In the genomic region with DNA sequence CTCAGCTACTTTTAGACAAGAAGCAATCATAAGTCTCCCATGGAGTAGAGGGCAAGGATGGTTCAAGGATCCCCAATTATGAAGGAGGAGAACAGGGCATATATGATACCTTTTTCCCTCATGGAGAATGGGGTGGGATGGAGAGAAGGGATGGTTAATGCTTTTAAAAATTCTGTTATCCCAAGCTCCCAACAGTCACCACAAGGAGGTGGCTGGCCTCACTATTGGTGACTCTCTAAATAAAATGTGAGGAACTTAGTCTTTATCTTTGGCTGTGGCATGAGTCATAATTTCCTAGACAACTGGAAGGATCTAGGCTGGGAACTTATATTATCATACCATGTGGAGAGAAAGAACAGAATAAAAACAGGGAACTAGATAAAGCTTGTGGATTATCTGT, we compare ENCODE assay signal across 16 cellular contexts.
DNase-seq lines count a peak whose midpoint lies in the region; ATAC-seq and TF ChIP-seq lines count a peak whose summit lies in the region.
"Had no signal": no experiment of that assay in that cellular context is flagged by ENCODE, and none has a peak within 500 bp of the region (broad histone marks: within the 10 kb centered on the region; RNA-seq: fewer than 3 reads in every experiment).

No MANE protein-coding gene starts in this region.

- H3K4me1 Mint-ChIP-seq in HFFc6 (ENCODE audit: low read depth) = peaks cover 24% of the 10 kb centered on the region

- H3K36me3 Mint-ChIP-seq in HFFc6 (ENCODE audit: low read depth) = peaks cover 12% of the 10 kb centered on the region
- H3K36me3 Mint-ChIP-seq: type B pancreatic cell had no signal

- no peak overlapping the region for H3K4me3 Mint-ChIP-seq in HFFc6
- H3K4me3 Mint-ChIP-seq: type B pancreatic cell had no signal

- no peak overlapping the region for H3K27ac Mint-ChIP-seq in HFFc6
- H3K27ac Mint-ChIP-seq: type B pancreatic cell had no signal

- no peaks in the 10 kb centered on the region; the same call in 1 of the 2 replicates for H3K9me3 Mint-ChIP-seq in HFFc6
- H3K9me3 Mint-ChIP-seq: type B pancreatic cell had no signal

- H3K27me3 Mint-ChIP-seq in HFFc6 (ENCODE audit: insufficient read depth) = no peaks in the 10 kb centered on the region; the same call in 1 of the 2 replicates

- ATAC-seq in GM21526 (IDR thresholded peaks at IDR 0.05; ENCODE audit: low FRiP score, unreplicated experiment) = no peak
- ATAC-seq: sciatic nerve had no signal

- peak; percentile 69 for TF ChIP-seq CTCF in HFFc6 (IDR thresholded peaks at IDR 0.05)

- DNase-seq in AG08396 (ENCODE audit: low spot score) (peak; percentile 27), HFFc6 (peak; percentile 77), astrocyte of the hippocampus (ENCODE audit: low read depth, low spot score) (peak; percentile 69), hepatic stellate cell (ENCODE audit: low spot score) (peak; percentile 42), COLO668 (lab: John Stamatoyannopoulos, UW; ENCODE audit: unreplicated experiment) (no peak), dermis blood vessel endothelial cell (no peak), NCI-H1092 (lab: John Stamatoyannopoulos, UW) (no peak)
- DNase-seq: activated naive CD4-positive, alpha-beta T cell treated with Interleukin-2 at 50 U/mL for 16 hours; effector memory CD4-positive, alpha-beta T cell; NCI-H187; NCI-H526; stimulated activated CD4-positive, alpha-beta T cell treated with anti-CD3 and anti-CD28 coated beads, Interleukin-4, amount 100 ng/mL, for 4 hours; WERI-Rb-1 had no signal

Comparison
In these comparisons a context has a peak if more than half of its experiments do, and no peak if none do; other contexts are left out.
1. DNase-seq: peak in AG08396 (single experiment), HFFc6 (single experiment), astrocyte of the hippocampus (single experiment) and hepatic stellate cell (single experiment); none in COLO668 (single experiment), dermis blood vessel endothelial cell (single experiment) and NCI-H1092 (single experiment).